Comparison of ENCODE assay signal across 19 cellular contexts in genomic region chr15:73002509-73002908, GRCh38. TPM values are rescaled to one million over a fixed set of nuclear protein-coding genes. Genes with fewer than 3 reads are reported as not detected.
DNase-seq lines count a peak whose midpoint lies in the region; ATAC-seq and TF ChIP-seq lines count a peak whose summit lies in the region.
"Had no signal": no experiment of that assay in that cellular context is flagged by ENCODE, and none has a peak within 500 bp of the region (broad histone marks: within the 10 kb centered on the region; RNA-seq: fewer than 3 reads in every experiment).

No MANE protein-coding gene starts in this region.

- TF ChIP-seq POLR2A in IMR-90 (IDR thresholded peaks at IDR 0.05; ENCODE audit: low read depth, low read length) (no peak), esophagus muscularis mucosa (IDR thresholded peaks at IDR 0.05; ENCODE audit: low read depth) (no peak)

- H4K5ac ChIP-seq in IMR-90 (ENCODE audit: low read depth, low read length) (no peak overlapping the region), mesendoderm (ENCODE audit: low read length) (no peak overlapping the region)

- H2BK120ac ChIP-seq in IMR-90 (ENCODE audit: low read depth, low read length): peak overlapping the region; percentile 95
- no peak overlapping the region for H2BK120ac ChIP-seq in mesendoderm (ENCODE audit: low read depth, low read length)

- WGBS in IMR-90 (ENCODE audit: extremely low coverage in 2 of 2, insufficient read length in 1 of 2), 2 experiments: no CpG with 5 or more reads among the region's 4 CpGs
- 89% methylated on average over 3 of the region's 4 CpGs for WGBS in esophagus muscularis mucosa
- no CpG with 5 or more reads among the region's 4 CpGs for WGBS in mesendoderm (ENCODE audit: extremely low coverage, insufficient coverage, low lambda C conversion rate)

- H2BK20ac ChIP-seq in IMR-90 (ENCODE audit: low read depth, low read length): peak overlapping the region; percentile 98

- in situ Hi-C loops in IMR-90 (cut with MboI; ENCODE audit: low sequenced_read_pairs): no loop called here

- H4K8ac ChIP-seq in IMR-90 (ENCODE audit: low read depth in 2 of 2, low read length in 2 of 2): peak overlapping the region; percentile 49 to 79; a peak in 2 of 4 replicates
- no peak overlapping the region for H4K8ac ChIP-seq in mesendoderm (ENCODE audit: low read depth, low read length)

- H3K18ac ChIP-seq in IMR-90 (ENCODE audit: low read depth, low read length): no peak overlapping the region
- H3K18ac ChIP-seq in mesendoderm (ENCODE audit: low read length): no peak overlapping the region

- H3K9me3 ChIP-seq in IMR-90 (ENCODE audit: control insufficient read depth, insufficient read depth, low read length) (no peaks in the 10 kb centered on the region), esophagus muscularis mucosa (no peaks in the 10 kb centered on the region)
- H3K9me3 ChIP-seq: gastroesophageal sphincter, prostate gland had no signal

- H2BK15ac ChIP-seq in IMR-90 (ENCODE audit: low read depth, low read length) (no peak overlapping the region), mesendoderm (replicated peaks; ENCODE audit: low read depth) (no peak overlapping the region)

- peak overlapping the region; percentile 17 for H2AK9ac ChIP-seq in IMR-90 (replicated peaks; ENCODE audit: low read depth, low read length, poor library complexity)

- intact Hi-C loops in IMR-90 (cut with micrococcal nuclease): loop anchor here (1.0 to 5.0 kb wide), 2 partner anchors 34 to 50 kb away; partner anchors contain the start of gene NEO1
- intact Hi-C loops in esophagus muscularis mucosa (cut with DNase I): no loop called here

- H3K27me3 ChIP-seq in IMR-90 (ENCODE audit: control insufficient read depth, insufficient read depth, low read length) (no peaks in the 10 kb centered on the region), esophagus muscularis mucosa (peaks cover 0 to 5% (median 0%) of the 10 kb centered on the region in 4 donors), mesendoderm (ENCODE audit: insufficient read depth, low read length, poor library complexity) (no peaks in the 10 kb centered on the region)

- H2BK5ac ChIP-seq in IMR-90 (ENCODE audit: low read depth, low read length, poor library complexity, severe bottlenecking) (peak overlapping the region; percentile 94), mesendoderm (ENCODE audit: low read length) (no peak overlapping the region)

- H3K4me3 ChIP-seq in IMR-90 (ENCODE audit: insufficient read depth, low read depth, low read length) (no peak overlapping the region), esophagus muscularis mucosa (no peak overlapping the region), mesendoderm (ENCODE audit: low read length) (no peak overlapping the region)
- H3K4me3 ChIP-seq: gastroesophageal sphincter, lung, prostate gland had no signal

- H2AK5ac ChIP-seq in IMR-90 (ENCODE audit: low read depth, low read length) (no peak overlapping the region), mesendoderm (ENCODE audit: low read length) (no peak overlapping the region)

- H4K20me1 ChIP-seq in IMR-90 (ENCODE audit: insufficient read depth, low read length): no peaks in the 10 kb centered on the region

- H3K4me2 ChIP-seq in IMR-90 (ENCODE audit: low read depth, low read length): no peak overlapping the region; the same call in 1 of the 2 replicates
- H3K4me2 ChIP-seq in mesendoderm (ENCODE audit: low read length): no peak overlapping the region

- peak overlapping the region; percentile 83 for H4K91ac ChIP-seq in IMR-90 (ENCODE audit: insufficient read depth, low read depth, low read length)

- DNase-seq in EL (peak; percentile 68), IMR-90 (peak; percentile 97), esophagus muscularis mucosa (ENCODE audit: extremely low spot score) (peak; percentile 47), non-pigmented ciliary epithelial cell (ENCODE audit: low read depth) (peak; percentile 68), NCI-H748 (lab: John Stamatoyannopoulos, UW; ENCODE audit: unreplicated experiment) (no peak), retina (no peak), mesendoderm (no peak)
- no peak for DNase-seq in activated T-cell treated with anti-CD3 and anti-CD28 coated beads, Interleukin-2, amount 50 U/mL, for 48 hours
- DNase-seq: activated effector memory CD4-positive, alpha-beta T cell treated with Interleukin-2 at 50 U/mL for 16 hours; amygdala; DMS79; naive thymus-derived CD4-positive, alpha-beta T cell; NCI-H2029; NCI-H510A had no signal

- H3K79me1 ChIP-seq in IMR-90 (ENCODE audit: low read depth in 1 of 2, low read length in 2 of 2) (no peaks in the 10 kb centered on the region), mesendoderm (ENCODE audit: low read length) (no peaks in the 10 kb centered on the region)

- no peaks in the 10 kb centered on the region for H3K36me3 ChIP-seq in IMR-90 (ENCODE audit: control insufficient read depth, insufficient read depth, low read length)
- H3K36me3 ChIP-seq in esophagus muscularis mucosa: no peaks in the 10 kb centered on the region
- no peaks in the 10 kb centered on the region for H3K36me3 ChIP-seq in mesendoderm (ENCODE audit: control insufficient read depth, insufficient read depth, low read length)
- H3K36me3 ChIP-seq: gastroesophageal sphincter, prostate gland had no signal

- POLR2A ChIA-PET in IMR-90 (lab: Charles Lee; ENCODE audit: unreplicated experiment): no interaction called here

- H3K56ac ChIP-seq in IMR-90 (ENCODE audit: extremely low read depth, insufficient read depth, low read length) (no peak overlapping the region), mesendoderm (ENCODE audit: low read length) (no peak overlapping the region)

- peaks cover 1% of the 10 kb centered on the region; the same call in 1 of the 2 replicates for H3K4me1 ChIP-seq in IMR-90 (ENCODE audit: control insufficient read depth, insufficient read depth, low read length)
- no peaks in the 10 kb centered on the region for H3K4me1 ChIP-seq in esophagus muscularis mucosa
- no peaks in the 10 kb centered on the region for H3K4me1 ChIP-seq in mesendoderm (ENCODE audit: control insufficient read depth, low read depth, low read length)
- H3K4me1 ChIP-seq: gastroesophageal sphincter had no signal

- peak overlapping the region; percentile 62 for H2AFZ ChIP-seq in IMR-90 (replicated peaks; ENCODE audit: low read length, poor library complexity)

- H3K9ac ChIP-seq in IMR-90 (ENCODE audit: low read depth, low read length) (no peak overlapping the region), mesendoderm (ENCODE audit: low read length) (no peak overlapping the region)

- CTCF ChIA-PET in IMR-90 (lab: Yijun Ruan, JAX): no interaction called here

- H3K79me2 ChIP-seq in mesendoderm (ENCODE audit: control insufficient read depth, insufficient read depth, low read length): no peaks in the 10 kb centered on the region

- no peak for TF ChIP-seq CTCF in IMR-90 (conservative IDR thresholded peaks at IDR 0.05; ENCODE audit: low read depth, low read length)
- no peak for TF ChIP-seq CTCF in esophagus muscularis mucosa (IDR thresholded peaks at IDR 0.05)

- H3K23ac ChIP-seq in IMR-90 (ENCODE audit: low read depth, low read length) (peak overlapping the region; percentile 79), mesendoderm (ENCODE audit: low read length) (no peak overlapping the region)

- BruUV-seq in IMR-90 (replicated peaks; lab: Mats Ljungman, UMichigan): no TSS peak

- ATAC-seq in IMR-90 (ENCODE audit: low read depth): peak; percentile 99
- ATAC-seq: activated CD4-positive, CD25-positive, alpha-beta regulatory T cell treated with anti-CD3 and anti-CD28 coated beads, Interleukin-2, amount 50 U/mL, for 24 hours; gastroesophageal sphincter; naive thymus-derived CD4-positive, alpha-beta T cell had no signal

- no peak overlapping the region for H3K27ac ChIP-seq in IMR-90 (ENCODE audit: insufficient read depth, low read length)
- no peak overlapping the region for H3K27ac ChIP-seq in esophagus muscularis mucosa (replicated peaks in 1 of 4)
- no peak overlapping the region for H3K27ac ChIP-seq in mesendoderm (ENCODE audit: low read depth, low read length)
- H3K27ac ChIP-seq: C4-2B, gastroesophageal sphincter, prostate gland had no signal

- dilution Hi-C loops in IMR-90 (cut with HindIII; ENCODE audit: low sequenced_read_pairs, unreplicated experiment): no loop called here

- no peak for TF ChIP-seq EP300 in esophagus muscularis mucosa (IDR thresholded peaks at IDR 0.05)

- H3K4ac ChIP-seq in IMR-90 (ENCODE audit: low read depth, low read length) (peak overlapping the region; percentile 94; the same call in 1 of the 2 replicates), mesendoderm (ENCODE audit: low read depth, low read length) (no peak overlapping the region)

- H3K9me1 ChIP-seq in IMR-90 (ENCODE audit: insufficient read depth, low read length): peaks cover 6% of the 10 kb centered on the region

- TF ChIP-seq RAD21 in IMR-90 (IDR thresholded peaks at IDR 0.05; ENCODE audit: low read length): no peak

- H3K14ac ChIP-seq in IMR-90 (replicated peaks; ENCODE audit: low read depth, low read length): peak overlapping the region; percentile 91; the same call in 1 of the 2 replicates

TF ChIP-seq in IMR-90, 13 proteins besides CTCF, POLR2A, EP300 and RAD21 (continues in another document):
- TF ChIP-seq, protein P1, sequence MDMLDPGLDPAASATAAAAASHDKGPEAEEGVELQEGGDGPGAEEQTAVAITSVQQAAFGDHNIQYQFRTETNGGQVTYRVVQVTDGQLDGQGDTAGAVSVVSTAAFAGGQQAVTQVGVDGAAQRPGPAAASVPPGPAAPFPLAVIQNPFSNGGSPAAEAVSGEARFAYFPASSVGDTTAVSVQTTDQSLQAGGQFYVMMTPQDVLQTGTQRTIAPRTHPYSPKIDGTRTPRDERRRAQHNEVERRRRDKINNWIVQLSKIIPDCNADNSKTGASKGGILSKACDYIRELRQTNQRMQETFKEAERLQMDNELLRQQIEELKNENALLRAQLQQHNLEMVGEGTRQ (IDR thresholded peaks at IDR 0.05; ENCODE audit: low read depth, low read length): no peak
- TF ChIP-seq MXI1 (IDR thresholded peaks at IDR 0.05; ENCODE audit: borderline replicate concordance, low read depth, low read length): no peak
- TF ChIP-seq BHLHE40 (IDR thresholded peaks at IDR 0.05; ENCODE audit: low read depth, low read length): peak; percentile 79
- TF ChIP-seq NFE2L2 (IDR thresholded peaks at IDR 0.05; ENCODE audit: low read depth, low read length): no peak
- no peak for TF ChIP-seq RFX5 (IDR thresholded peaks at IDR 0.05; ENCODE audit: low read depth, low read length)

RNA-seq across cellular contexts. Expression of gene NEO1, which starts 49.8 kb away (rescaled TPM):
- 16.3 and 18.3 TPM in 2 replicates for total RNA-seq in IMR-90 (2012; rRNA removed)
- polyA plus RNA-seq in IMR-90 (2012; rRNA removed): 18.5 and 19.3 TPM in 2 replicates
- 6.7 and 15.3 TPM in 2 replicates for polyA plus RNA-seq in IMR-90 (2012; cell fraction: cytosol; rRNA removed)
- 14.0 and 17.8 TPM in 2 replicates for polyA plus RNA-seq in IMR-90 (2012; cell fraction: nucleus; rRNA removed; ENCODE audit: low replicate concordance)
- total RNA-seq in esophagus muscularis mucosa: 10 to 100 TPM; 38.2 to 61.2 (median 53.5) TPM
- 23.9 TPM for polyA plus RNA-seq in mesendoderm (2013, experiment 1 of 2)
- 24.3 TPM for polyA plus RNA-seq in mesendoderm (2013, experiment 2 of 2)

Comparison
In these comparisons a context has a peak if more than half of its experiments do, and no peak if none do; other contexts are left out.
1. DNase-seq: peak in EL (single experiment), IMR-90 (single experiment), esophagus muscularis mucosa (single experiment) and non-pigmented ciliary epithelial cell (single experiment); none in NCI-H748 (single experiment), activated T-cell treated with anti-CD3 and anti-CD28 coated beads, Interleukin-2, amount 50 U/mL, for 48 hours (0 of 2), retina (single experiment) and mesendoderm (single experiment).